8 cellular contexts compared by ENCODE assay signal in genomic region chr1:101567582-101568189, GRCh38.
DNase-seq lines count a peak whose midpoint lies in the region; ATAC-seq lines count a peak whose summit lies in the region.

No MANE protein-coding gene starts in this region.

- H3K36me3 Mint-ChIP-seq in activated naive CD8-positive, alpha-beta T cell treated with anti-CD3 and anti-CD28 coated beads, Interleukin-2, amount 50 U/mL, for 24 hours (ENCODE audit: low read depth) = no peaks in the 10 kb centered on the region

- peaks cover 9% of the 10 kb centered on the region for H3K27me3 Mint-ChIP-seq in activated naive CD8-positive, alpha-beta T cell treated with anti-CD3 and anti-CD28 coated beads, Interleukin-2, amount 50 U/mL, for 24 hours

- H3K4me3 Mint-ChIP-seq in activated naive CD8-positive, alpha-beta T cell treated with anti-CD3 and anti-CD28 coated beads, Interleukin-2, amount 50 U/mL, for 24 hours = no peak overlapping the region

- no peak overlapping the region for H3K27ac Mint-ChIP-seq in activated naive CD8-positive, alpha-beta T cell treated with anti-CD3 and anti-CD28 coated beads, Interleukin-2, amount 50 U/mL, for 24 hours

- no peaks in the 10 kb centered on the region for H3K9me3 Mint-ChIP-seq in activated naive CD8-positive, alpha-beta T cell treated with anti-CD3 and anti-CD28 coated beads, Interleukin-2, amount 50 U/mL, for 24 hours

- ATAC-seq in GM21423 (IDR thresholded peaks at IDR 0.05; ENCODE audit: unreplicated experiment) = peak; percentile 96
- peak; percentile 97 for ATAC-seq in HG03571 (IDR thresholded peaks at IDR 0.05; ENCODE audit: unreplicated experiment)
- ATAC-seq in activated naive CD8-positive, alpha-beta T cell treated with anti-CD3 and anti-CD28 coated beads, Interleukin-2, amount 50 U/mL, for 24 hours = peak; percentile 71

- no peaks in the 10 kb centered on the region for H3K4me1 Mint-ChIP-seq in activated naive CD8-positive, alpha-beta T cell treated with anti-CD3 and anti-CD28 coated beads, Interleukin-2, amount 50 U/mL, for 24 hours

- DNase-seq in GM04504 (ENCODE audit: low read depth) (peak; percentile 13), SKM-1 (lab: John Stamatoyannopoulos, UW; ENCODE audit: unreplicated experiment) (peak; percentile 3), iris pigment epithelial cell (ENCODE audit: low read depth) (peak; percentile 25), DMS79 treated with DMSO at 0.1 percent for 48 hours (lab: John Stamatoyannopoulos, UW) (no peak)
- peak; percentile 35 for DNase-seq in activated naive CD8-positive, alpha-beta T cell treated with anti-CD3 and anti-CD28 coated beads, Interleukin-2, amount 50 U/mL, for 24 hours
- DNase-seq in stimulated activated CD8-positive, alpha-beta memory T cell treated with anti-CD3 and anti-CD28 coated beads, Interleukin-15, amount 100 ng/mL, for 1 hour (ENCODE audit: low read depth) = peak; percentile 4
